In the genomic region with DNA sequence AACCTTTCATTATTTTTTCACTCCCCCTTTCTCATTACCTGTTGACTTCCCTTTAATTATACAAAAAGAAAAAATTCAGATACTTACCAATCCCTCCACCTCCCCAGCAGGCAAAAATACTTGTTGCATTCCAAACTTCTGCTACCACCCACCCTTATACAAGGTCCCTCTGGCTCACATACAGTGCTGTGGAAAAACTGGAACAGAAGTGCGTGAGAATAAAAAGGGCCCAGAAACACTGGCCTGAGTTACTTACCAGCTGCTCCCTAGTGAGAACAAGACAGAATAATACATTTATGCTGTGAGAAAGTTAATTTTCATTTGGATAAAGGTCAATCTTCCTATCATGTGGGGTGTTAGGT, we compare ENCODE assay signal across 1 cellular context.
TF ChIP-seq lines count a peak whose summit lies in the region.

No MANE protein-coding gene starts in this region.

TF ChIP-seq in IMR-90, 13 proteins besides CTCF, POLR2A, EP300 and RAD21 (continued from another document):
- TF ChIP-seq NFE2L2 (IDR thresholded peaks at IDR 0.05; ENCODE audit: low read depth, low read length) = no peak
- TF ChIP-seq, protein P1, sequence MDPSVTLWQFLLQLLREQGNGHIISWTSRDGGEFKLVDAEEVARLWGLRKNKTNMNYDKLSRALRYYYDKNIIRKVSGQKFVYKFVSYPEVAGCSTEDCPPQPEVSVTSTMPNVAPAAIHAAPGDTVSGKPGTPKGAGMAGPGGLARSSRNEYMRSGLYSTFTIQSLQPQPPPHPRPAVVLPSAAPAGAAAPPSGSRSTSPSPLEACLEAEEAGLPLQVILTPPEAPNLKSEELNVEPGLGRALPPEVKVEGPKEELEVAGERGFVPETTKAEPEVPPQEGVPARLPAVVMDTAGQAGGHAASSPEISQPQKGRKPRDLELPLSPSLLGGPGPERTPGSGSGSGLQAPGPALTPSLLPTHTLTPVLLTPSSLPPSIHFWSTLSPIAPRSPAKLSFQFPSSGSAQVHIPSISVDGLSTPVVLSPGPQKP (IDR thresholded peaks at IDR 0.05; ENCODE audit: borderline replicate concordance, low read depth, low read length) = no peak
- no peak for TF ChIP-seq RFX5 (IDR thresholded peaks at IDR 0.05; ENCODE audit: low read depth, low read length)
- TF ChIP-seq MAFK (IDR thresholded peaks at IDR 0.05; ENCODE audit: low read depth, low read length) = no peak
- no peak for TF ChIP-seq BHLHE40 (IDR thresholded peaks at IDR 0.05; ENCODE audit: low read depth, low read length)
- TF ChIP-seq RCOR1 (IDR thresholded peaks at IDR 0.05; ENCODE audit: insufficient replicate concordance, low read length) = no peak
- TF ChIP-seq CHD1 (IDR thresholded peaks at IDR 0.05; ENCODE audit: low read depth, low read length) = no peak
- TF ChIP-seq SMC3 (IDR thresholded peaks at IDR 0.05; ENCODE audit: low read depth, low read length) = no peak
- no peak for TF ChIP-seq MXI1 (IDR thresholded peaks at IDR 0.05; ENCODE audit: borderline replicate concordance, low read depth, low read length)
- no peak for TF ChIP-seq MAZ (IDR thresholded peaks at IDR 0.05; ENCODE audit: borderline replicate concordance, low read depth, low read length)
TF ChIP-seq in IMR-90: peak in this region for 0.
